Comparison of ENCODE assay signal across 8 cellular contexts in the genomic region with DNA sequence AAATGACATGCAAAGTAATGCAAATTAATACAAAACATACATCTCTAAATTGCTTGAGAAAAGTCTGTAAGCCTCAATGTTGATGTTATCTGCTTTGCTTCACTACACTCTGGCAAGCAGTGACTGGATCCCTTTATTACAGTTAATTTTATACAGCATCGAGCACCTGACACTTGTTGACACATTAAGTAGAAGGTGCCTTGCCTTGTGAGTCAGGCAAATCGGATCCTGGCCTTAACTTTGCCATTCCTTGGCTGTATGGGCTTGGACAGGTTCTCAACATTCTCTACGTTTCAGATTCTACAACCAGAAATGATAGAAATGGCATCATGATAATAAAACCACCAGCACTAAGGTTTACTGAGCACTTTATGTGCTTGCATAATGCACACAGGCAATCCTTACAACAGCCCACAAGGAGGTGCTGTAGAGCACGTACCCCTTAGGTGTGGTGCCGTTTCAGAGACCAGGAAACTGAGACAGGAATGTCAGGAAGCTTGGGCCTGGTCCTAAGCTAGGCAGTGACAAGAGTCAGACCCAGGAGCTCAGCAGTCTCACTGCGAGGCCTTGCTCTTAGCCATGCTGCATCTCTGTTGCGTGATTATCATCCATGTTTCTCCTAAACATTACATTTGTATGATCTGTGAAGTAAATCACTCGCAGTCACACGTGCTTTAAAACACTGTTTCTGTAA. TPM values are rescaled to one million over a fixed set of nuclear protein-coding genes. Genes with fewer than 3 reads are reported as not detected.
DNase-seq lines count a peak whose midpoint lies in the region; ATAC-seq and TF ChIP-seq lines count a peak whose summit lies in the region.

No MANE protein-coding gene starts in this region.

- DNase-seq in Caco-2 (peak; percentile 63 to 74), HT-29 (ENCODE audit: low spot score) (peak; percentile 78), SJSA1 (ENCODE audit: low read depth in 1 of 2, low spot score in 2 of 2) (peak; percentile 52 to 70), heart left ventricle (peak in 4 of 5 donors; percentile 39 to 51 (median 42)), sciatic nerve (ENCODE audit: low spot score) (no peak)
- DNase-seq in activated naive CD4-positive, alpha-beta T cell treated with anti-CD3 and anti-CD28 coated beads, Interleukin-2, amount 50 U/mL, for 16 hours, result peak; percentile 66
- DNase-seq in stimulated activated CD4-positive, alpha-beta T cell treated with anti-CD3 and anti-CD28 coated beads, Interleukin-12 subunit alpha, Interleukin-12 subunit beta, amount 100 ng/mL, for 24 hours (ENCODE audit: low read depth in 2 of 2), result peak; percentile 30 to 51

- H3K4me3 Mint-ChIP-seq in Caco-2 (ENCODE audit: unreplicated experiment), result no peak overlapping the region

- H3K4me1 Mint-ChIP-seq in Caco-2 (ENCODE audit: low read depth, unreplicated experiment), result peaks cover 40% of the 10 kb centered on the region

- no peak overlapping the region for H3K4me3 ChIP-seq in Caco-2 (ENCODE audit: low read depth, low read length)
- no peak overlapping the region for H3K4me3 ChIP-seq in SJSA1
- H3K4me3 ChIP-seq in heart left ventricle, result no peak overlapping the region

- peaks cover 9% of the 10 kb centered on the region for H3K36me3 Mint-ChIP-seq in Caco-2 (ENCODE audit: insufficient read depth, unreplicated experiment)

- WGBS in heart left ventricle, 4 donors, result 54 to 60% (median 59%) methylated on average over 9 of the region's 9 CpGs

- no peaks in the 10 kb centered on the region for H3K27me3 Mint-ChIP-seq in Caco-2 (ENCODE audit: insufficient read depth, unreplicated experiment)

- POLR2A ChIA-PET in Caco-2 (lab: Charles Lee), result no interaction called here

- intact Hi-C loops in Caco-2 (cut with micrococcal nuclease; ENCODE audit: unreplicated experiment), result loop anchor here (5.0 to 10.0 kb wide), 3 partner anchors 118 to 288 kb away; a partner anchor contains a TSS
- intact Hi-C loops in heart left ventricle (cut with DNase I), result loop anchor here in 8 of 10 donors (5.0 to 10.0 kb wide), 9 partner anchors 185 to 1208 kb away; a partner anchor contains a TSS
- intact Hi-C loops in sciatic nerve (cut with DNase I), result no loop called here

- H3K9me3 ChIP-seq in Caco-2 (no peaks in the 10 kb centered on the region), SJSA1 (replicated peaks) (no peaks in the 10 kb centered on the region), heart left ventricle (no peaks in the 10 kb centered on the region)

- no TSS peak for BruUV-seq in Caco-2 (replicated peaks; lab: Mats Ljungman, UMichigan)

- H3K27ac ChIP-seq in SJSA1 (no peak overlapping the region), heart left ventricle (no peak overlapping the region)

- peak; percentile 62 to 63 for TF ChIP-seq CTCF in Caco-2 (IDR thresholded peaks at IDR 0.05; ENCODE audit: insufficient read depth in 1 of 2, low read depth in 1 of 2, low read length in 1 of 2, severe bottlenecking in 1 of 2, unreplicated experiment in 1 of 2)
- TF ChIP-seq CTCF in heart left ventricle (IDR thresholded peaks at IDR 0.05), result peak; percentile 53 to 82 (median 68)

- no peak overlapping the region for H3K27ac Mint-ChIP-seq in Caco-2 (ENCODE audit: unreplicated experiment)

- ATAC-seq in heart left ventricle (peak in 3 of 4 donors; percentile 31 to 50 (median 45)), sciatic nerve (no peak), HG03571 (IDR thresholded peaks at IDR 0.05; ENCODE audit: unreplicated experiment) (no peak)

- H3K9me3 Mint-ChIP-seq in Caco-2 (ENCODE audit: unreplicated experiment), result no peaks in the 10 kb centered on the region

- H3K36me3 ChIP-seq in Caco-2 (ENCODE audit: control insufficient read depth, insufficient read depth, low read length) (no peaks in the 10 kb centered on the region), SJSA1 (peaks cover 27% of the 10 kb centered on the region), heart left ventricle (peaks cover 0 to 13% (median 0%) of the 10 kb centered on the region in 9 donors)

- H3K27me3 ChIP-seq in Caco-2 (replicated peaks; ENCODE audit: control insufficient read depth, insufficient read depth, low read length) (no peaks in the 10 kb centered on the region; the same call in 1 of the 2 replicates), SJSA1 (replicated peaks) (no peaks in the 10 kb centered on the region), heart left ventricle (peaks cover 0 to 16% (median 0%) of the 10 kb centered on the region in 9 donors)

- H3K4me1 ChIP-seq in Caco-2 (peaks cover 34% of the 10 kb centered on the region), SJSA1 (replicated peaks) (peaks cover 49% of the 10 kb centered on the region), heart left ventricle (peaks cover 0 to 30% (median 14%) of the 10 kb centered on the region in 12 donors)

- peak in 1 of 2 donors; percentile 25 for TF ChIP-seq POLR2A in heart left ventricle (IDR thresholded peaks at IDR 0.05)

- CTCF ChIA-PET in Caco-2 (lab: Charles Lee), result interaction anchor here (0.6 to 1.1 kb wide), 3 partner anchors 125 to 287 kb away, joined by 3 read pairs; a partner anchor contains a TSS

RNA-seq across cellular contexts. Expression of a gene that starts 2.6 kb away (rescaled TPM):
- total RNA-seq in Caco-2 (2022) (2.5 and 3.0 TPM in 2 replicates), heart left ventricle (under 1 TPM; 0.07 to 0.60 (median 0.38) TPM), sciatic nerve (1.4 TPM)
- total RNA-seq in HT-29 (2014; rRNA removed; shearing (Covaris generic)), result not detected in 2 replicates
- total RNA-seq in SJSA1 (2014; rRNA removed; shearing (Covaris generic)), result 5.1 and 7.8 TPM in 2 replicates
- polyA plus RNA-seq in heart left ventricle, result under 1 TPM; 0.08 to 0.11 TPM

Comparison
In these comparisons a context has a peak if more than half of its experiments do, and no peak if none do; other contexts are left out.
1. ATAC-seq: peak in heart left ventricle (3 of 4); none in sciatic nerve (single experiment) and HG03571 (single experiment).